26 cellular contexts compared by ENCODE assay signal in genomic region chr10:35437829-35438228, GRCh38.
"Had no signal": no experiment of that assay in that cellular context is flagged by ENCODE, and none has a peak within 500 bp of the region (broad histone marks: within the 10 kb centered on the region; RNA-seq: fewer than 3 reads in every experiment).

No MANE protein-coding gene starts in this region.

- ATAC-seq: naive thymus-derived CD8-positive, alpha-beta T cell; natural killer cell treated with Interleukin-12 subunit alpha and Interleukin-12 subunit beta and Interleukin-15 and Interleukin-18, amount 100 ng/mL, for 72 hours; psoas muscle; right lobe of liver; stimulated activated effector memory CD8-positive, alpha-beta T cell treated with anti-CD3 and anti-CD28 coated beads, Interleukin-12 subunit alpha, Interleukin-12 subunit beta, amount 100 ng/mL, for 72 hours; stimulated activated naive B cell treated with anti-CD40 and anti-IgM and Interleukin-4, amounts not matched to agents 10 μg/mL and 1 μg/mL and 100 μg/mL, for 72 hours had no signal

- H3K27me3 ChIP-seq: ovary, right lobe of liver, sigmoid colon, stomach, thyroid gland, tibial nerve, upper lobe of left lung, vagina had no signal

- H3K9me3 ChIP-seq: ovary, right lobe of liver, sigmoid colon, thyroid gland, vagina had no signal

- H3K4me3 ChIP-seq: ovary, psoas muscle, right lobe of liver, sigmoid colon, stomach, thoracic aorta, thyroid gland, tibial nerve, upper lobe of left lung, vagina had no signal

- H3K27ac ChIP-seq: ovary, parathyroid adenoma, psoas muscle, right lobe of liver, stomach, thoracic aorta, thyroid gland, tibial nerve, upper lobe of left lung, vagina had no signal

- H3K36me3 ChIP-seq: ovary, right lobe of liver, sigmoid colon, stomach, thoracic aorta, thyroid gland, upper lobe of left lung, vagina had no signal

- DNase-seq: naive thymus-derived CD8-positive, alpha-beta T cell; nephron progenitor cell; occipital lobe; ovary; posterior cingulate gyrus; psoas muscle; right lobe of liver; sigmoid colon; small intestine; stimulated activated CD4-positive, alpha-beta T cell treated with anti-CD3 and anti-CD28 coated beads, Interleukin-15, amount 100 ng/mL, for 24 hours; stimulated activated CD4-positive, alpha-beta T cell treated with anti-CD3 and anti-CD28 coated beads, Interleukin-2, amount 100 ng/mL, for 24 hours; stimulated activated CD4-positive, alpha-beta T cell treated with anti-CD3 and anti-CD28 coated beads, Interleukin-2, amount 100 ng/mL, for 48 hours; stimulated activated CD4-positive, alpha-beta T cell treated with anti-CD3 and anti-CD28 coated beads, Interleukin-4, amount 100 ng/mL, for 24 hours; stimulated activated naive B cell treated with anti-CD40 and anti-IgM and Interleukin-4, amounts not matched to agents 10 μg/mL and 1 μg/mL and 100 μg/mL, for 72 hours; stimulated activated naive CD4-positive, alpha-beta T cell treated with Interleukin-2 at 50 U/mL for 16 hours; stomach; thyroid gland; trophoblast cell; upper lobe of left lung had no signal

- FAIRE-seq: small intestine, urothelium cell line had no signal

- H3K4me1 ChIP-seq: parathyroid adenoma, right lobe of liver, thyroid gland, vagina had no signal
